9 cellular contexts compared by ENCODE assay signal in the genomic region with DNA sequence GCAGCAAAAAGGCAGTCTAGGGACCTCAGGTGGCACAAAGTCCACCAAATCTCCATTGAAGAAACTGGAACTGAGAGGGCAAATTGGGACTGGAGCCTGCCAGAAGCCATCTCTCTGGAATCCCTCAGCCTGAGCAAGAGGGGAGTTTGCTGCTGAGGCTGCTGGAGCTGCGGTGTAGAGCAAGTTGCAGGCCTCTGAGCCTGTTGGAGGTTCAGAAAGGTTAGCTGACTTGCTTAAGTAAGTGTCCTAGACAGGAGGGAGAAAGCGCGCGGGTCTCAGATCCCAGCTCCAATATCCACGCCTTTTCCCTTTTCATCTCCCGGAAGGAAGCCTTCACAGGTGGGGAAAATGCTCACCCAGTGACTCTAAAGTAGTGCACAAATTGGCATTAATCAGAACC. TPM values are rescaled to one million over a fixed set of nuclear protein-coding genes. Genes with fewer than 3 reads are reported as not detected.
DNase-seq lines count a peak whose midpoint lies in the region; ATAC-seq and TF ChIP-seq lines count a peak whose summit lies in the region.
"Had no signal": no experiment of that assay in that cellular context is flagged by ENCODE, and none has a peak within 500 bp of the region (broad histone marks: within the 10 kb centered on the region; RNA-seq: fewer than 3 reads in every experiment).

No MANE protein-coding gene starts in this region.

- ATAC-seq in naive thymus-derived CD4-positive, alpha-beta T cell: no peak
- ATAC-seq in HG02884 (IDR thresholded peaks at IDR 0.05; ENCODE audit: unreplicated experiment) (no peak), GM21825 (IDR thresholded peaks at IDR 0.05; ENCODE audit: unreplicated experiment) (no peak)

- H3K4me3 Mint-ChIP-seq in naive thymus-derived CD4-positive, alpha-beta T cell: peak overlapping the region; percentile 90 to 97 (median 93)

- peak overlapping the region; percentile 78 to 99 (median 95) for H3K27ac Mint-ChIP-seq in naive thymus-derived CD4-positive, alpha-beta T cell

- H3K27ac ChIP-seq in right atrium auricular region: peak overlapping the region; percentile 84 to 90
- peak overlapping the region; percentile 77 for H3K27ac ChIP-seq in duodenal mucosa (ENCODE audit: low read depth, low read length)
- peak overlapping the region; percentile 74 for H3K27ac ChIP-seq in naive thymus-derived CD4-positive, alpha-beta T cell (ENCODE audit: low read depth, low read length)
- H3K27ac ChIP-seq in vagina: peak overlapping the region; percentile 87

- H3K27me3 Mint-ChIP-seq in naive thymus-derived CD4-positive, alpha-beta T cell: no peaks in the 10 kb centered on the region

- H3K4me3 ChIP-seq in right atrium auricular region (no peak overlapping the region), duodenal mucosa (ENCODE audit: low read depth in 1 of 2, low read length in 2 of 2) (peak overlapping the region; percentile 83 to 86), vagina (peak overlapping the region in 1 of 2 donors; percentile 92)
- no peak overlapping the region for H3K4me3 ChIP-seq in naive thymus-derived CD4-positive, alpha-beta T cell (ENCODE audit: low read length)

- TF ChIP-seq POLR2A in vagina (IDR thresholded peaks at IDR 0.05): no peak

- DNase-seq in right atrium auricular region (ENCODE audit: low spot score) (no peak), cardiac septum (ENCODE audit: low spot score) (no peak), vagina (ENCODE audit: extremely low spot score in 2 of 2) (no peak), amniotic stem cell (lab: John Stamatoyannopoulos, UW) (no peak)
- DNase-seq in naive thymus-derived CD4-positive, alpha-beta T cell: no peak
- DNase-seq: NCI-H526 treated with DMSO at 0.1 percent for 48 hours had no signal

- POLR2A ChIA-PET in naive thymus-derived CD4-positive, alpha-beta T cell (lab: Charles Lee): interaction anchor here (1.1 to 8.6 kb wide), 10 partner anchors 10 to 93 kb away, joined by 4 to 102 read pairs (median 6); no protein-coding TSS in a partner anchor

- H3K4me1 Mint-ChIP-seq in naive thymus-derived CD4-positive, alpha-beta T cell: peaks cover 32 to 64% (median 55%) of the 10 kb centered on the region in 7 donors

- H3K4me1 ChIP-seq in right atrium auricular region (peaks cover 0 to 33% of the 10 kb centered on the region in 2 donors), duodenal mucosa (ENCODE audit: control insufficient read depth in 1 of 2, insufficient read depth in 2 of 2, low read length in 2 of 2) (peaks cover 34 to 41% of the 10 kb centered on the region in 2 donors), vagina (peaks cover 42% of the 10 kb centered on the region)
- peaks cover 38 to 41% of the 10 kb centered on the region in 2 donors for H3K4me1 ChIP-seq in naive thymus-derived CD4-positive, alpha-beta T cell (ENCODE audit: control insufficient read depth in 2 of 2, insufficient read depth in 2 of 2, low read length in 2 of 2)

- TF ChIP-seq CTCF in right atrium auricular region (IDR thresholded peaks at IDR 0.05) (no peak), vagina (IDR thresholded peaks at IDR 0.05) (no peak)

- peaks cover 0 to 16% (median 9%) of the 10 kb centered on the region in 11 donors for H3K9me3 Mint-ChIP-seq in naive thymus-derived CD4-positive, alpha-beta T cell

- H3K27me3 ChIP-seq in right atrium auricular region (no peaks in the 10 kb centered on the region), duodenal mucosa (ENCODE audit: control insufficient read depth in 1 of 2, insufficient read depth in 2 of 2, low read length in 2 of 2) (no peaks in the 10 kb centered on the region), vagina (no peaks in the 10 kb centered on the region)
- no peaks in the 10 kb centered on the region for H3K27me3 ChIP-seq in naive thymus-derived CD4-positive, alpha-beta T cell (ENCODE audit: control insufficient read depth in 2 of 2, insufficient read depth in 2 of 2, low read length in 2 of 2)

- H3K9me3 ChIP-seq in right atrium auricular region (no peaks in the 10 kb centered on the region), duodenal mucosa (ENCODE audit: control insufficient read depth in 1 of 2, low read length in 2 of 2) (no peaks in the 10 kb centered on the region), vagina (no peaks in the 10 kb centered on the region)
- H3K9me3 ChIP-seq in naive thymus-derived CD4-positive, alpha-beta T cell (ENCODE audit: control insufficient read depth in 2 of 3, low read length in 3 of 3): no peaks in the 10 kb centered on the region

- intact Hi-C loops in cardiac septum (cut with DNase I): no loop called here
- intact Hi-C loops in naive thymus-derived CD4-positive, alpha-beta T cell (cut with micrococcal nuclease): loop anchor here (5.0 kb wide), 2 partner anchors 34 to 719 kb away; a partner anchor contains a TSS
- intact Hi-C loops in vagina (cut with DNase I): no loop called here

- H3K9ac ChIP-seq in duodenal mucosa (ENCODE audit: low read depth in 1 of 2, low read length in 2 of 2): peak overlapping the region; percentile 38 to 57

- no peaks in the 10 kb centered on the region for H3K36me3 ChIP-seq in right atrium auricular region
- H3K36me3 ChIP-seq in duodenal mucosa (ENCODE audit: control insufficient read depth in 1 of 2, insufficient read depth in 2 of 2, low read length in 2 of 2): no peaks in the 10 kb centered on the region
- peaks cover 0 to 5% (median 0%) of the 10 kb centered on the region in 3 experiments for H3K36me3 ChIP-seq in naive thymus-derived CD4-positive, alpha-beta T cell (ENCODE audit: control insufficient read depth in 2 of 3, insufficient read depth in 3 of 3, low read length in 3 of 3)
- no peaks in the 10 kb centered on the region for H3K36me3 ChIP-seq in vagina

- H3K36me3 Mint-ChIP-seq in naive thymus-derived CD4-positive, alpha-beta T cell: peaks cover 0 to 35% (median 4%) of the 10 kb centered on the region in 5 donors

- CTCF ChIA-PET in naive thymus-derived CD4-positive, alpha-beta T cell (lab: Charles Lee): interaction anchor here (0.7 to 5.1 kb wide), 11 partner anchors 9 to 102 kb away, joined by 3 to 47 read pairs (median 5); no protein-coding TSS in a partner anchor

RNA-seq across cellular contexts. Expression of a gene that starts 1.4 kb away (rescaled TPM):
- total RNA-seq in right atrium auricular region (10 to 100 TPM in 1 of 2 donors, 1 to 10 TPM in 1; 8.0 to 15.4 TPM), cardiac septum (21.8 TPM), vagina (23.8 TPM)
- 10 to 100 TPM; 20.6 to 95.5 (median 29.5) TPM for total RNA-seq in naive thymus-derived CD4-positive, alpha-beta T cell
- polyA plus RNA-seq in naive thymus-derived CD4-positive, alpha-beta T cell: 10 to 100 TPM; 18.3 to 22.0 TPM

Comparison
In these comparisons a context has a peak if more than half of its experiments do, and no peak if none do; other contexts are left out.
1. H3K4me3 ChIP-seq: peak in duodenal mucosa (2 of 2); none in right atrium auricular region (0 of 2) and naive thymus-derived CD4-positive, alpha-beta T cell (single experiment).
2. intact Hi-C loops: an anchor here in naive thymus-derived CD4-positive, alpha-beta T cell (5.0 kb wide); none called in cardiac septum and vagina.
3. Peak in every context shown above with its lines, with median percentiles within 50 percentile points of each other: H3K27ac ChIP-seq.